ENCODE assay signal across 1 cellular context in genomic region chr9:112075009-112075378, GRCh38.
TF ChIP-seq lines count a peak whose summit lies in the region.

No MANE protein-coding gene starts in this region.

TF ChIP-seq in SK-N-SH treated with all-trans-retinoic acid at 6 μM for 48 hours, 23 proteins besides CTCF, POLR2A, EP300 and RAD21 (continued from another document):
- no peak for TF ChIP-seq CREB5 (CRISPR knock-in tag; IDR thresholded peaks at IDR 0.05; ENCODE audit: low read depth)
- no peak for TF ChIP-seq POU6F1 (CRISPR knock-in tag; IDR thresholded peaks at IDR 0.05; ENCODE audit: borderline replicate concordance, low read depth)
- TF ChIP-seq TCF4 (CRISPR knock-in tag; IDR thresholded peaks at IDR 0.05; ENCODE audit: borderline replicate concordance) = no peak
